25 cellular contexts compared by ENCODE assay signal in genomic region chr5:122965111-122965510, GRCh38.
DNase-seq lines count a peak whose midpoint lies in the region; ATAC-seq and TF ChIP-seq lines count a peak whose summit lies in the region.
"Had no signal": no experiment of that assay in that cellular context is flagged by ENCODE, and none has a peak within 500 bp of the region (broad histone marks: within the 10 kb centered on the region; RNA-seq: fewer than 3 reads in every experiment).

No MANE protein-coding gene starts in this region.

- H3K27me3 ChIP-seq in endodermal cell (ENCODE audit: control insufficient read depth, insufficient read depth, low read length, poor library complexity, severe bottlenecking) (no peaks in the 10 kb centered on the region), gastroesophageal sphincter (no peaks in the 10 kb centered on the region)
- H3K27me3 ChIP-seq: esophagus squamous epithelium had no signal

- H3K9me3 ChIP-seq in endodermal cell (ENCODE audit: control insufficient read depth, low read length) = no peaks in the 10 kb centered on the region
- H3K9me3 ChIP-seq in gastroesophageal sphincter = no peaks in the 10 kb centered on the region
- H3K9me3 ChIP-seq: esophagus squamous epithelium had no signal

- no peak overlapping the region for H3K9ac ChIP-seq in endodermal cell (ENCODE audit: extremely low read depth, low read length, poor library complexity, severe bottlenecking)

- H3K36me3 ChIP-seq in endodermal cell (ENCODE audit: control insufficient read depth, insufficient read depth, low read length) = no peaks in the 10 kb centered on the region
- no peaks in the 10 kb centered on the region for H3K36me3 ChIP-seq in gastroesophageal sphincter

- H3K4me3 Mint-ChIP-seq in endodermal cell = no peak overlapping the region
- H3K4me3 Mint-ChIP-seq: activated CD8-positive, alpha-beta T cell treated with anti-CD3 and anti-CD28 coated beads for 36 hours; activated naive CD4-positive, alpha-beta T cell treated with anti-CD3 and anti-CD28 coated beads, Interleukin-2, amount 50 U/mL, for 24 hours; activated T-helper 17 cell treated with anti-CD3 and anti-CD28 coated beads, Interleukin-2, amount 50 U/mL, for 72 hours; CD14-positive monocyte; dendritic cell treated with granulocyte-macrophage colony-stimulating factor and Interleukin-4, amounts not matched to agents 40 ng/mL and 50 ng/mL, for 4 days; natural killer cell treated with Interleukin-12 subunit alpha and Interleukin-12 subunit beta and Interleukin-15 and Interleukin-18, amount 100 ng/mL, for 72 hours; stimulated activated naive CD8-positive, alpha-beta T cell treated with anti-CD3 and anti-CD28 coated beads, Interleukin-15, Interleukin-2, amounts not matched to agents 100 ng/mL and 50 ng/mL, for 24 hours had no signal

- DNase-seq in DMS79 (lab: John Stamatoyannopoulos, UW) = peak; percentile 43
- DNase-seq in NCI-H1092 (lab: John Stamatoyannopoulos, UW) = peak; percentile 15
- peak; percentile 11 for DNase-seq in NCI-H2107 (lab: John Stamatoyannopoulos, UW)
- DNase-seq in endodermal cell = no peak
- no peak for DNase-seq in activated naive CD4-positive, alpha-beta T cell treated with anti-CD3 and anti-CD28 coated beads, Interleukin-2, amount 50 U/mL, for 72 hours (ENCODE audit: low spot score in 2 of 2)
- no peak for DNase-seq in germinal center (ENCODE audit: low spot score)
- DNase-seq: activated CD8-positive, alpha-beta T cell treated with anti-CD3 and anti-CD28 coated beads for 36 hours; esophagus squamous epithelium; foreskin melanocyte; hippocampal formation; Karpas-422; midbrain; NCI-H2081 treated with DMSO at 0.1 percent for 48 hours; NCI-H524 treated with DMSO at 0.1 percent for 48 hours; T-helper 1 cell had no signal

- TF ChIP-seq POLR2A in gastroesophageal sphincter (IDR thresholded peaks at IDR 0.05) = no peak

- H3K4me3 ChIP-seq in endodermal cell (ENCODE audit: low read length) (no peak overlapping the region), gastroesophageal sphincter (no peak overlapping the region)
- H3K4me3 ChIP-seq: esophagus squamous epithelium, skin epidermis had no signal

- TF ChIP-seq CTCF in endodermal cell (conservative IDR thresholded peaks at IDR 0.05) (no peak), gastroesophageal sphincter (IDR thresholded peaks at IDR 0.05) (no peak)

- 72% methylated on average over 1 of the region's 1 CpG; no CpG with 5 or more reads in 1 of the 2 experiments for WGBS in endodermal cell (ENCODE audit: insufficient coverage in 1 of 2, insufficient read length in 1 of 2), 2 experiments
- WGBS in gastroesophageal sphincter (ENCODE audit: low coverage in 1 of 2), 2 donors = 67% methylated on average over 1 of the region's 1 CpG; no CpG with 5 or more reads in 1 of the 2 donors

- H3K4me1 ChIP-seq in endodermal cell (ENCODE audit: control insufficient read depth, insufficient read depth, low read length) (peaks cover 15% of the 10 kb centered on the region), gastroesophageal sphincter (no peaks in the 10 kb centered on the region)
- H3K4me1 ChIP-seq: esophagus squamous epithelium had no signal

- no peak for TF ChIP-seq EP300 in gastroesophageal sphincter (IDR thresholded peaks at IDR 0.05)

- no peak overlapping the region for H3K27ac ChIP-seq in endodermal cell (ENCODE audit: low read depth, low read length)
- H3K27ac ChIP-seq in gastroesophageal sphincter = no peak overlapping the region
- H3K27ac ChIP-seq: esophagus squamous epithelium, skin epidermis had no signal

- H3K27ac Mint-ChIP-seq in endodermal cell = peak overlapping the region; percentile 58
- no peak overlapping the region for H3K27ac Mint-ChIP-seq in activated naive CD4-positive, alpha-beta T cell treated with anti-CD3 and anti-CD28 coated beads, Interleukin-2, amount 50 U/mL, for 72 hours
- H3K27ac Mint-ChIP-seq: activated CD8-positive, alpha-beta T cell treated with anti-CD3 and anti-CD28 coated beads for 36 hours; activated naive CD4-positive, alpha-beta T cell treated with anti-CD3 and anti-CD28 coated beads, Interleukin-2, amount 50 U/mL, for 24 hours; activated T-helper 17 cell treated with anti-CD3 and anti-CD28 coated beads, Interleukin-2, amount 50 U/mL, for 72 hours; CD14-positive monocyte; dendritic cell treated with granulocyte-macrophage colony-stimulating factor and Interleukin-4, amounts not matched to agents 40 ng/mL and 50 ng/mL, for 4 days; natural killer cell treated with Interleukin-12 subunit alpha and Interleukin-12 subunit beta and Interleukin-15 and Interleukin-18, amount 100 ng/mL, for 72 hours; stimulated activated naive CD8-positive, alpha-beta T cell treated with anti-CD3 and anti-CD28 coated beads, Interleukin-15, Interleukin-2, amounts not matched to agents 100 ng/mL and 50 ng/mL, for 24 hours had no signal

- peaks cover 36% of the 10 kb centered on the region for H3K4me1 Mint-ChIP-seq in endodermal cell
- H3K4me1 Mint-ChIP-seq: activated naive CD4-positive, alpha-beta T cell treated with anti-CD3 and anti-CD28 coated beads, Interleukin-2, amount 50 U/mL, for 24 hours; activated T-helper 17 cell treated with anti-CD3 and anti-CD28 coated beads, Interleukin-2, amount 50 U/mL, for 72 hours; CD14-positive monocyte had no signal

- peaks cover 3% of the 10 kb centered on the region for H3K36me3 Mint-ChIP-seq in endodermal cell (ENCODE audit: low read depth)
- H3K36me3 Mint-ChIP-seq in activated naive CD4-positive, alpha-beta T cell treated with anti-CD3 and anti-CD28 coated beads, Interleukin-2, amount 50 U/mL, for 72 hours = no peaks in the 10 kb centered on the region
- H3K36me3 Mint-ChIP-seq: activated naive CD4-positive, alpha-beta T cell treated with anti-CD3 and anti-CD28 coated beads, Interleukin-2, amount 50 U/mL, for 24 hours; natural killer cell treated with Interleukin-12 subunit alpha and Interleukin-12 subunit beta and Interleukin-15 and Interleukin-18, amount 100 ng/mL, for 72 hours had no signal

- no peaks in the 10 kb centered on the region for H3K9me3 Mint-ChIP-seq in endodermal cell
- H3K9me3 Mint-ChIP-seq in activated naive CD4-positive, alpha-beta T cell treated with anti-CD3 and anti-CD28 coated beads, Interleukin-2, amount 50 U/mL, for 72 hours = no peaks in the 10 kb centered on the region
- H3K9me3 Mint-ChIP-seq: activated CD8-positive, alpha-beta T cell treated with anti-CD3 and anti-CD28 coated beads for 36 hours; activated naive CD4-positive, alpha-beta T cell treated with anti-CD3 and anti-CD28 coated beads, Interleukin-2, amount 50 U/mL, for 24 hours; activated T-helper 17 cell treated with anti-CD3 and anti-CD28 coated beads, Interleukin-2, amount 50 U/mL, for 72 hours; CD14-positive monocyte; dendritic cell treated with granulocyte-macrophage colony-stimulating factor and Interleukin-4, amounts not matched to agents 40 ng/mL and 50 ng/mL, for 4 days; natural killer cell treated with Interleukin-12 subunit alpha and Interleukin-12 subunit beta and Interleukin-15 and Interleukin-18, amount 100 ng/mL, for 72 hours; stimulated activated naive CD8-positive, alpha-beta T cell treated with anti-CD3 and anti-CD28 coated beads, Interleukin-15, Interleukin-2, amounts not matched to agents 100 ng/mL and 50 ng/mL, for 24 hours had no signal

- ATAC-seq in GM21825 (IDR thresholded peaks at IDR 0.05; ENCODE audit: unreplicated experiment) (no peak), gastroesophageal sphincter (no peak)
- ATAC-seq in activated naive CD4-positive, alpha-beta T cell treated with anti-CD3 and anti-CD28 coated beads, Interleukin-2, amount 50 U/mL, for 72 hours = no peak
- ATAC-seq: activated CD8-positive, alpha-beta T cell treated with anti-CD3 and anti-CD28 coated beads for 36 hours; activated T-helper 17 cell treated with anti-CD3 and anti-CD28 coated beads, Interleukin-2, amount 50 U/mL, for 72 hours; HepG2; natural killer cell treated with Interleukin-12 subunit alpha and Interleukin-12 subunit beta and Interleukin-15 and Interleukin-18, amount 100 ng/mL, for 72 hours had no signal

- no peaks in the 10 kb centered on the region for H3K27me3 Mint-ChIP-seq in endodermal cell (ENCODE audit: insufficient read depth)
- H3K27me3 Mint-ChIP-seq: activated naive CD4-positive, alpha-beta T cell treated with anti-CD3 and anti-CD28 coated beads, Interleukin-2, amount 50 U/mL, for 24 hours; activated T-helper 17 cell treated with anti-CD3 and anti-CD28 coated beads, Interleukin-2, amount 50 U/mL, for 72 hours; dendritic cell treated with granulocyte-macrophage colony-stimulating factor and Interleukin-4, amounts not matched to agents 40 ng/mL and 50 ng/mL, for 4 days; stimulated activated naive CD8-positive, alpha-beta T cell treated with anti-CD3 and anti-CD28 coated beads, Interleukin-15, Interleukin-2, amounts not matched to agents 100 ng/mL and 50 ng/mL, for 24 hours had no signal

Comparison
In these comparisons a context has a peak if more than half of its experiments do, and no peak if none do; other contexts are left out.
1. DNase-seq: peak in DMS79 (single experiment), NCI-H1092 (single experiment) and NCI-H2107 (single experiment); none in endodermal cell (single experiment), activated naive CD4-positive, alpha-beta T cell treated with anti-CD3 and anti-CD28 coated beads, Interleukin-2, amount 50 U/mL, for 72 hours (0 of 2) and germinal center (single experiment).